ENCODE assay signal across 1 cellular context in the genomic region with DNA sequence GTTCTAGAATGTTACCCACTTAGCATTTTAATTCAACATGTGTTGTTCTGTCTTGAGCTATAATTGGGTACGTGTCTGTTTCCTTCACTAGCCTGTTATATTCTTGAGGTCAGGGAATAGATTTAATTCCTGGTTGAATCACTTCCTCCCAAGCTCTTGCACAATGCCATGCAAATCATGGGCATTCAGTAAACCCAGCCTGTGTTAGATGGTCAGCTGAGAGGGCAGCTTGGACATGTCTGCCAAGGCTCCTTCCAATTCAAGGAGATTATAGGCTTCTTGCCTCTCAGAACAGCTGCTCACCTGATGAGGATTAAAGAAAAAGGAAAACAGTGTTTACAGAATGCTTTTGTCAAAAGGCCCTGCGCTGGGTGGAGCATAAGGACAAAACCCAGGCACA.
A peak's percentile ranks its signal among the peaks of the same experiment; 100 is the strongest.
TF ChIP-seq lines count a peak whose summit lies in the region.

No MANE protein-coding gene starts in this region.

TF ChIP-seq in HepG2, 621 proteins besides CTCF, POLR2A, EP300 and RAD21:
- TF ChIP-seq CEBPB (IDR thresholded peaks at IDR 0.05; ENCODE audit: borderline replicate concordance, low read depth, low read length) (peak; percentile 89), MLXIP (CRISPR knock-in tag; IDR thresholded peaks at IDR 0.05; ENCODE audit: borderline replicate concordance) (no peak), CEBPG (CRISPR knock-in tag; IDR thresholded peaks at IDR 0.05) (0 out of 2 replicates have a peak, but pooled peaks have one; percentile 23)
